Comparison of ENCODE assay signal across 1 cellular context in genomic region chr1:153961421-153961820, GRCh38.
TF ChIP-seq lines count a peak whose summit lies in the region.

No MANE protein-coding gene starts in this region.

TF ChIP-seq in GM23338, 12 proteins besides CTCF, POLR2A, EP300 and RAD21 (continued from another document):
- TF ChIP-seq ZNF462 (CRISPR knock-in tag; IDR thresholded peaks at IDR 0.05) = no peak
- TF ChIP-seq ZNF331 (CRISPR knock-in tag; IDR thresholded peaks at IDR 0.05; ENCODE audit: low read depth) = no peak
- TF ChIP-seq ETS1 (IDR thresholded peaks at IDR 0.05) = no peak
- TF ChIP-seq EZH2 (IDR thresholded peaks at IDR 0.05; ENCODE audit: low read depth, unreplicated experiment) = no peak
- TF ChIP-seq JUNB (IDR thresholded peaks at IDR 0.05; ENCODE audit: unreplicated experiment) = no peak
- TF ChIP-seq EZH2phosphoT487 (IDR thresholded peaks at IDR 0.05; ENCODE audit: unreplicated experiment) = no peak
